In genomic region chr3:66195347-66195783, GRCh38 we compare ENCODE assay signal across 1 cellular context.
TF ChIP-seq lines count a peak whose summit lies in the region.

No MANE protein-coding gene starts in this region.

TF ChIP-seq in H1, 55 proteins besides CTCF, POLR2A, EP300 and RAD21:
- TF ChIP-seq E2F6 (IDR thresholded peaks at IDR 0.05) (peak; percentile 55), SP1 (IDR thresholded peaks at IDR 0.05; ENCODE audit: low read depth, low read length) (no peak), SAP30 (IDR thresholded peaks at IDR 0.05; ENCODE audit: insufficient read depth, insufficient replicate concordance, low read length) (no peak), NRF1 (IDR thresholded peaks at IDR 0.05; ENCODE audit: low read depth, low read length) (peak; percentile 51), MAX (IDR thresholded peaks at IDR 0.05) (peak; percentile 67; the same call in 1 of the 2 replicates)
